8 cellular contexts compared by ENCODE assay signal in genomic region chr16:67661101-67661661, GRCh38. TPM values are rescaled to one million over a fixed set of nuclear protein-coding genes. Genes with fewer than 3 reads are reported as not detected.
DNase-seq lines count a peak whose midpoint lies in the region; ATAC-seq and TF ChIP-seq lines count a peak whose summit lies in the region.

No MANE protein-coding gene starts in this region.

- H3K9ac ChIP-seq in KMS-11 (peak overlapping the region; percentile 18; the same call in 1 of the 2 replicates), smooth muscle cell (ENCODE audit: low read depth) (no peak overlapping the region)

- H3K4me2 ChIP-seq in KMS-11, result peak overlapping the region; percentile 92
- peak overlapping the region; percentile 92 for H3K4me2 ChIP-seq in smooth muscle cell

- ATAC-seq in HG03342 (IDR thresholded peaks at IDR 0.05; ENCODE audit: unreplicated experiment), result no peak

- peaks cover 4% of the 10 kb centered on the region for H3F3A ChIP-seq in smooth muscle cell (ENCODE audit: low read depth)

- H3K4me1 ChIP-seq in KMS-11 (ENCODE audit: low read depth, poor library complexity, severe bottlenecking), result peaks cover 16% of the 10 kb centered on the region
- peaks cover 3% of the 10 kb centered on the region for H3K4me1 ChIP-seq in smooth muscle cell (ENCODE audit: low read depth)

- H3K79me2 ChIP-seq in KMS-11 (ENCODE audit: insufficient read depth, low read depth) (no peaks in the 10 kb centered on the region; the same call in 1 of the 2 replicates), smooth muscle cell (ENCODE audit: low read depth) (no peaks in the 10 kb centered on the region)

- H3K4me3 ChIP-seq in KMS-11 (IDR thresholded peaks at IDR 0.05; ENCODE audit: insufficient read depth, low read depth, low read length) (no peak overlapping the region), smooth muscle cell (peak overlapping the region; percentile 73)

- no peaks in the 10 kb centered on the region for H3K27me3 ChIP-seq in KMS-11 (ENCODE audit: insufficient read depth, low read depth)
- H3K27me3 ChIP-seq in smooth muscle cell (ENCODE audit: low read depth), result no peaks in the 10 kb centered on the region

- in situ Hi-C loops in G401 (cut with HindIII; ENCODE audit: low sequenced_read_pairs), result no loop called here

- H4K20me1 ChIP-seq in KMS-11 (ENCODE audit: insufficient read depth), result no peaks in the 10 kb centered on the region
- peaks cover 7% of the 10 kb centered on the region for H4K20me1 ChIP-seq in smooth muscle cell (ENCODE audit: low read depth)

- DNase-seq in G401 (ENCODE audit: low spot score), result peak; percentile 73
- DNase-seq in iPS-NIHi11 (ENCODE audit: low spot score), result peak; percentile 73
- DNase-seq in smooth muscle cell (lab: John Stamatoyannopoulos, UW; ENCODE audit: unreplicated experiment), result peak; percentile 48
- DNase-seq in NCI-H446 (lab: John Stamatoyannopoulos, UW), result no peak
- no peak for DNase-seq in inferior parietal cortex (ENCODE audit: extremely low spot score)

- no peaks in the 10 kb centered on the region for H3K9me3 ChIP-seq in smooth muscle cell (replicated peaks; ENCODE audit: low read depth)

- H3K36me3 ChIP-seq in KMS-11 (ENCODE audit: insufficient read depth) (no peaks in the 10 kb centered on the region), smooth muscle cell (ENCODE audit: low read depth) (no peaks in the 10 kb centered on the region)

- H3K27ac ChIP-seq in KMS-11 (peak overlapping the region; percentile 45), angular gyrus (ENCODE audit: low read depth, low read length) (peak overlapping the region; percentile 85), smooth muscle cell (ENCODE audit: low read depth) (peak overlapping the region; percentile 44)

- 16% methylated on average over 34 of the region's 38 CpGs for WGBS in smooth muscle cell (ENCODE audit: low lambda C conversion rate)

- H2AFZ ChIP-seq in KMS-11 (ENCODE audit: low read depth) (peak overlapping the region; percentile 86), smooth muscle cell (ENCODE audit: low read depth) (no peak overlapping the region)

- TF ChIP-seq CTCF in KMS-11 (conservative IDR thresholded peaks at IDR 0.05; ENCODE audit: low read depth, low read length) (no peak), smooth muscle cell (IDR thresholded peaks at IDR 0.05; ENCODE audit: borderline replicate concordance, insufficient read depth, poor library complexity, severe bottlenecking) (no peak)

RNA-seq across cellular contexts. Expression of gene PARD6A, which starts 0.4 kb away (rescaled TPM):
- 6.6 and 13.5 TPM in 2 replicates for total RNA-seq in G401 (2014; rRNA removed; shearing (Covaris generic))
- total RNA-seq in smooth muscle cell, result 0.36 TPM in 1 of 2 replicates, not detected in the other
- polyA plus RNA-seq in smooth muscle cell, result 0.58 and 2.0 TPM in 2 replicates

RNA-seq across cellular contexts. Expression of gene ACD, which starts 1.1 kb away (rescaled TPM):
- 27.1 and 33.2 TPM in 2 replicates for total RNA-seq in G401 (2014; rRNA removed; shearing (Covaris generic))
- total RNA-seq in smooth muscle cell, result 16.5 and 21.9 TPM in 2 replicates
- polyA plus RNA-seq in smooth muscle cell, result 31.7 and 45.2 TPM in 2 replicates

RNA-seq across cellular contexts. Expression of gene ENKD1, which starts 5.4 kb away (rescaled TPM):
- total RNA-seq in G401 (2014; rRNA removed; shearing (Covaris generic)), result 2.1 and 5.6 TPM in 2 replicates
- 8.2 and 9.8 TPM in 2 replicates for total RNA-seq in smooth muscle cell
- 14.2 and 19.0 TPM in 2 replicates for polyA plus RNA-seq in smooth muscle cell

RNA-seq across cellular contexts. Expression of gene C16orf86, which starts 5.4 kb away (rescaled TPM):
- total RNA-seq in G401 (2014; rRNA removed; shearing (Covaris generic)), result not detected in 2 replicates
- 3.4 and 6.9 TPM in 2 replicates for total RNA-seq in smooth muscle cell
- polyA plus RNA-seq in smooth muscle cell, result 3.9 and 8.5 TPM in 2 replicates

RNA-seq across cellular contexts. Expression of gene CARMIL2, which starts 16.2 kb away (rescaled TPM):
- total RNA-seq in G401 (2014; rRNA removed; shearing (Covaris generic)), result 4.1 and 10.7 TPM in 2 replicates
- 0.18 and 0.76 TPM in 2 replicates for total RNA-seq in smooth muscle cell
- polyA plus RNA-seq in smooth muscle cell, result 1.2 and 1.9 TPM in 2 replicates

Comparison
In these comparisons a context has a peak if more than half of its experiments do, and no peak if none do; other contexts are left out.
1. DNase-seq: peak in G401 (single experiment), iPS-NIHi11 (single experiment) and smooth muscle cell (single experiment); none in NCI-H446 (0 of 2) and inferior parietal cortex (single experiment).
2. Peak in every context shown above with its lines, with median percentiles within 50 percentile points of each other: H3K27ac ChIP-seq.